1 cellular context compared by ENCODE assay signal in genomic region chr3:63141-63845, GRCh38.
TF ChIP-seq lines count a peak whose summit lies in the region.

No MANE protein-coding gene starts in this region.

TF ChIP-seq in GM23338, 12 proteins besides CTCF, POLR2A, EP300 and RAD21:
- TF ChIP-seq, protein P1, sequence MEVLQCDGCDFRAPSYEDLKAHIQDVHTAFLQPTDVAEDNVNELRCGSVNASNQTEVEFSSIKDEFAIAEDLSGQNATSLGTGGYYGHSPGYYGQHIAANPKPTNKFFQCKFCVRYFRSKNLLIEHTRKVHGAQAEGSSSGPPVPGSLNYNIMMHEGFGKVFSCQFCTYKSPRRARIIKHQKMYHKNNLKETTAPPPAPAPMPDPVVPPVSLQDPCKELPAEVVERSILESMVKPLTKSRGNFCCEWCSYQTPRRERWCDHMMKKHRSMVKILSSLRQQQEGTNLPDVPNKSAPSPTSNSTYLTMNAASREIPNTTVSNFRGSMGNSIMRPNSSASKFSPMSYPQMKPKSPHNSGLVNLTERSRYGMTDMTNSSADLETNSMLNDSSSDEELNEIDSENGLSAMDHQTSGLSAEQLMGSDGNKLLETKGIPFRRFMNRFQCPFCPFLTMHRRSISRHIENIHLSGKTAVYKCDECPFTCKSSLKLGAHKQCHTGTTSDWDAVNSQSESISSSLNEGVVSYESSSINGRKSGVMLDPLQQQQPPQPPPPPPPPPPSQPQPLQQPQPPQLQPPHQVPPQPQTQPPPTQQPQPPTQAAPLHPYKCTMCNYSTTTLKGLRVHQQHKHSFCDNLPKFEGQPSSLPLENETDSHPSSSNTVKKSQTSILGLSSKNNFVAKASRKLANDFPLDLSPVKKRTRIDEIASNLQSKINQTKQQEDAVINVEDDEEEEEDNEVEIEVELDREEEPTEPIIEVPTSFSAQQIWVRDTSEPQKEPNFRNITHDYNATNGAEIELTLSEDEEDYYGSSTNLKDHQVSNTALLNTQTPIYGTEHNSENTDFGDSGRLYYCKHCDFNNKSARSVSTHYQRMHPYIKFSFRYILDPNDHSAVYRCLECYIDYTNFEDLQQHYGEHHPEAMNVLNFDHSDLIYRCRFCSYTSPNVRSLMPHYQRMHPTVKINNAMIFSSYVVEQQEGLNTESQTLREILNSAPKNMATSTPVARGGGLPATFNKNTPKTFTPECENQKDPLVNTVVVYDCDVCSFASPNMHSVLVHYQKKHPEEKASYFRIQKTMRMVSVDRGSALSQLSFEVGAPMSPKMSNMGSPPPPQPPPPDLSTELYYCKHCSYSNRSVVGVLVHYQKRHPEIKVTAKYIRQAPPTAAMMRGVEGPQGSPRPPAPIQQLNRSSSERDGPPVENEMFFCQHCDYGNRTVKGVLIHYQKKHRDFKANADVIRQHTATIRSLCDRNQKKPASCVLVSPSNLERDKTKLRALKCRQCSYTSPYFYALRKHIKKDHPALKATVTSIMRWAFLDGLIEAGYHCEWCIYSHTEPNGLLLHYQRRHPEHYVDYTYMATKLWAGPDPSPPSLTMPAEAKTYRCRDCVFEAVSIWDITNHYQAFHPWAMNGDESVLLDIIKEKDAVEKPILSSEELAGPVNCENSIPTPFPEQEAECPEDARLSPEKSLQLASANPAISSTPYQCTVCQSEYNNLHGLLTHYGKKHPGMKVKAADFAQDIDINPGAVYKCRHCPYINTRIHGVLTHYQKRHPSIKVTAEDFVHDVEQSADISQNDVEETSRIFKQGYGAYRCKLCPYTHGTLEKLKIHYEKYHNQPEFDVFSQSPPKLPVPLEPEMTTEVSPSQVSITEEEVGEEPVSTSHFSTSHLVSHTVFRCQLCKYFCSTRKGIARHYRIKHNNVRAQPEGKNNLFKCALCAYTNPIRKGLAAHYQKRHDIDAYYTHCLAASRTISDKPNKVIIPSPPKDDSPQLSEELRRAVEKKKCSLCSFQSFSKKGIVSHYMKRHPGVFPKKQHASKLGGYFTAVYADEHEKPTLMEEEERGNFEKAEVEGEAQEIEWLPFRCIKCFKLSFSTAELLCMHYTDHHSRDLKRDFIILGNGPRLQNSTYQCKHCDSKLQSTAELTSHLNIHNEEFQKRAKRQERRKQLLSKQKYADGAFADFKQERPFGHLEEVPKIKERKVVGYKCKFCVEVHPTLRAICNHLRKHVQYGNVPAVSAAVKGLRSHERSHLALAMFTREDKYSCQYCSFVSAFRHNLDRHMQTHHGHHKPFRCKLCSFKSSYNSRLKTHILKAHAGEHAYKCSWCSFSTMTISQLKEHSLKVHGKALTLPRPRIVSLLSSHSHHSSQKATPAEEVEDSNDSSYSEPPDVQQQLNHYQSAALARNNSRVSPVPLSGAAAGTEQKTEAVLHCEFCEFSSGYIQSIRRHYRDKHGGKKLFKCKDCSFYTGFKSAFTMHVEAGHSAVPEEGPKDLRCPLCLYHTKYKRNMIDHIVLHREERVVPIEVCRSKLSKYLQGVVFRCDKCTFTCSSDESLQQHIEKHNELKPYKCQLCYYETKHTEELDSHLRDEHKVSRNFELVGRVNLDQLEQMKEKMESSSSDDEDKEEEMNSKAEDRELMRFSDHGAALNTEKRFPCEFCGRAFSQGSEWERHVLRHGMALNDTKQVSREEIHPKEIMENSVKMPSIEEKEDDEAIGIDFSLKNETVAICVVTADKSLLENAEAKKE (CRISPR knock-in tag; IDR thresholded peaks at IDR 0.05) = no peak
- TF ChIP-seq ETS1 (IDR thresholded peaks at IDR 0.05) (no peak), STAT1 (IDR thresholded peaks at IDR 0.05; ENCODE audit: unreplicated experiment) (no peak), EZH2 (IDR thresholded peaks at IDR 0.05; ENCODE audit: low read depth, unreplicated experiment) (no peak), POLR2AphosphoS5 (IDR thresholded peaks at IDR 0.05; ENCODE audit: low read depth) (no peak), ZNF331 (CRISPR knock-in tag; IDR thresholded peaks at IDR 0.05; ENCODE audit: low read depth) (no peak), EZH2phosphoT487 (IDR thresholded peaks at IDR 0.05; ENCODE audit: unreplicated experiment) (no peak), JUNB (IDR thresholded peaks at IDR 0.05; ENCODE audit: unreplicated experiment) (no peak), NANOG (IDR thresholded peaks at IDR 0.05; ENCODE audit: borderline replicate concordance) (no peak), CREB1 (CRISPR knock-in tag; IDR thresholded peaks at IDR 0.05; ENCODE audit: low read depth) (no peak), REST (IDR thresholded peaks at IDR 0.05; ENCODE audit: unreplicated experiment) (no peak), ZNF114 (CRISPR knock-in tag; IDR thresholded peaks at IDR 0.05) (no peak)
